In genomic region chr19:21891086-21891485, GRCh38 we compare ENCODE assay signal across 9 cellular contexts.
"Had no signal": no experiment of that assay in that cellular context is flagged by ENCODE, and none has a peak within 500 bp of the region (broad histone marks: within the 10 kb centered on the region; RNA-seq: fewer than 3 reads in every experiment).

No MANE protein-coding gene starts in this region.

- H3K27ac Mint-ChIP-seq: GM23338, H9, HFFc6 had no signal

- H3K36me3 ChIP-seq: HAP-1 had no signal

- H3K9me3 ChIP-seq: HAP-1 had no signal

- H3K4me3 Mint-ChIP-seq: GM23338, H9, HFFc6 had no signal

- H3K4me3 ChIP-seq: GM23248, GM23338, HAP-1 had no signal

- H3K4me1 ChIP-seq: HAP-1 had no signal

- ATAC-seq: GM23338, HCT116 had no signal

- H3K27ac ChIP-seq: GM23248 had no signal

- H3K4me1 Mint-ChIP-seq: GM23338, H9 had no signal

- H2AFZ ChIP-seq: GM23248, GM23338 had no signal

- H3K4me2 ChIP-seq: GM23338 had no signal

- DNase-seq: GOT3, H7, H9, HCEC 1CT, HFFc6 had no signal

- H3K9ac ChIP-seq: GM23248 had no signal
